ENCODE assay signal across 28 cellular contexts in the genomic region with DNA sequence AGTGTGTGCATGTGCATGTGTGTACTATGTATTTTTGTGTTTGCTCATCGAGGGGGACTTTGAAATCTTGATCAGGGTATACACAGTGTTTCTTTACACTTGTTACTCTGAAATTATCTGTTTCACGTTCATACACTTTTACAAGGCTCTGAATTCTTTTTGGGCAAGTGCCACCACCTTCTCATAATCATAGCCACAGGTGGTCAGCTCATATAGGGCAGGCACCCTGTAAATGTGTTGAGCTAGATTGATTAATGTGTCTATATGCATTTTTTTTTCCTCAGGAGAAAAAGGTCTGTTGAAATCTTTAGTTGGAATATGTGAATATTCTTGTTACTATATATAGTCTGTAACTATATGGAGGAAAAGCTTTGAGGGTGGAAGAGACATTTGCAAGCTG.
"Had no signal": no experiment of that assay in that cellular context is flagged by ENCODE, and none has a peak within 500 bp of the region (broad histone marks: within the 10 kb centered on the region; RNA-seq: fewer than 3 reads in every experiment).

No MANE protein-coding gene starts in this region.

- H3K4me3 ChIP-seq: neural progenitor cell, ovary, psoas muscle, right lobe of liver, sigmoid colon, stomach, thoracic aorta, thyroid gland, tibial nerve, upper lobe of left lung, vagina had no signal

- H3K9me3 Mint-ChIP-seq: nephron; stimulated activated effector memory CD8-positive, alpha-beta T cell treated with anti-CD3 and anti-CD28 coated beads, Interleukin-12 subunit alpha, Interleukin-12 subunit beta, amount 100 ng/mL, for 72 hours; stimulated activated naive B cell treated with anti-CD40 and anti-IgM and Interleukin-4, amounts not matched to agents 10 μg/mL and 1 μg/mL and 100 μg/mL, for 72 hours; stimulated activated naive CD8-positive, alpha-beta T cell treated with anti-CD3 and anti-CD28 coated beads, Interleukin-15, Interleukin-2, amounts not matched to agents 100 ng/mL and 50 ng/mL, for 24 hours had no signal

- H3K27me3 Mint-ChIP-seq: progenitor cell of endocrine pancreas had no signal

- H3K36me3 Mint-ChIP-seq: natural killer cell; stimulated activated effector memory CD8-positive, alpha-beta T cell treated with anti-CD3 and anti-CD28 coated beads, Interleukin-12 subunit alpha, Interleukin-12 subunit beta, amount 100 ng/mL, for 72 hours; stimulated activated naive B cell treated with anti-CD40 and anti-IgM and Interleukin-4, amounts not matched to agents 10 μg/mL and 1 μg/mL and 100 μg/mL, for 72 hours had no signal

- H3K4me3 Mint-ChIP-seq: natural killer cell; nephron; neural progenitor cell; stimulated activated effector memory CD8-positive, alpha-beta T cell treated with anti-CD3 and anti-CD28 coated beads, Interleukin-12 subunit alpha, Interleukin-12 subunit beta, amount 100 ng/mL, for 72 hours; stimulated activated naive B cell treated with anti-CD40 and anti-IgM and Interleukin-4, amounts not matched to agents 10 μg/mL and 1 μg/mL and 100 μg/mL, for 72 hours; stimulated activated naive CD8-positive, alpha-beta T cell treated with anti-CD3 and anti-CD28 coated beads, Interleukin-15, Interleukin-2, amounts not matched to agents 100 ng/mL and 50 ng/mL, for 24 hours had no signal

- ATAC-seq: natural killer cell; psoas muscle; right cardiac atrium; right lobe of liver; stimulated activated effector memory CD8-positive, alpha-beta T cell treated with anti-CD3 and anti-CD28 coated beads, Interleukin-12 subunit alpha, Interleukin-12 subunit beta, amount 100 ng/mL, for 72 hours; stimulated activated naive B cell treated with anti-CD40 and anti-IgM and Interleukin-4, amounts not matched to agents 10 μg/mL and 1 μg/mL and 100 μg/mL, for 72 hours had no signal

- H3K27ac Mint-ChIP-seq: natural killer cell; nephron; neural progenitor cell; progenitor cell of endocrine pancreas; stimulated activated effector memory CD8-positive, alpha-beta T cell treated with anti-CD3 and anti-CD28 coated beads, Interleukin-12 subunit alpha, Interleukin-12 subunit beta, amount 100 ng/mL, for 72 hours; stimulated activated naive B cell treated with anti-CD40 and anti-IgM and Interleukin-4, amounts not matched to agents 10 μg/mL and 1 μg/mL and 100 μg/mL, for 72 hours; stimulated activated naive CD8-positive, alpha-beta T cell treated with anti-CD3 and anti-CD28 coated beads, Interleukin-15, Interleukin-2, amounts not matched to agents 100 ng/mL and 50 ng/mL, for 24 hours had no signal

- H3K27ac ChIP-seq: neural progenitor cell, ovary, parathyroid adenoma, psoas muscle, right lobe of liver, sigmoid colon, stomach, thoracic aorta, thyroid gland, tibial nerve, upper lobe of left lung, vagina had no signal

- H3K4me1 Mint-ChIP-seq: natural killer cell; stimulated activated effector memory CD8-positive, alpha-beta T cell treated with anti-CD3 and anti-CD28 coated beads, Interleukin-12 subunit alpha, Interleukin-12 subunit beta, amount 100 ng/mL, for 72 hours; stimulated activated naive B cell treated with anti-CD40 and anti-IgM and Interleukin-4, amounts not matched to agents 10 μg/mL and 1 μg/mL and 100 μg/mL, for 72 hours had no signal

- DNase-seq: natural killer cell; occipital lobe; ovary; posterior cingulate gyrus; psoas muscle; right cardiac atrium; right lobe of liver; sigmoid colon; small intestine; stimulated activated CD4-positive, alpha-beta T cell treated with anti-CD3 and anti-CD28 coated beads, Interleukin-15, amount 100 ng/mL, for 24 hours; stimulated activated CD4-positive, alpha-beta T cell treated with anti-CD3 and anti-CD28 coated beads, Interleukin-2, amount 100 ng/mL, for 24 hours; stimulated activated CD4-positive, alpha-beta T cell treated with anti-CD3 and anti-CD28 coated beads, Interleukin-2, amount 100 ng/mL, for 48 hours; stimulated activated CD4-positive, alpha-beta T cell treated with anti-CD3 and anti-CD28 coated beads, Interleukin-4, amount 100 ng/mL, for 24 hours; stimulated activated naive B cell treated with anti-CD40 and anti-IgM and Interleukin-4, amounts not matched to agents 10 μg/mL and 1 μg/mL and 100 μg/mL, for 72 hours; stimulated activated naive CD4-positive, alpha-beta T cell treated with Interleukin-2 at 50 U/mL for 16 hours; stomach; thyroid gland; trophoblast cell; upper lobe of left lung had no signal

- H3K36me3 ChIP-seq: neural progenitor cell, ovary, right lobe of liver, sigmoid colon, stomach, thoracic aorta, thyroid gland, tibial nerve, upper lobe of left lung, vagina had no signal

- H3K4me1 ChIP-seq: neural progenitor cell, parathyroid adenoma, psoas muscle, right lobe of liver, sigmoid colon, thyroid gland, tibial nerve, upper lobe of left lung, vagina had no signal

- H3K9me3 ChIP-seq: ovary, psoas muscle, right lobe of liver, sigmoid colon, stomach, thoracic aorta, thyroid gland, tibial nerve, upper lobe of left lung, vagina had no signal
